33 cellular contexts compared by ENCODE assay signal in genomic region chr17:82432017-82432416, GRCh38.
"Had no signal": no experiment of that assay in that cellular context is flagged by ENCODE, and none has a peak within 500 bp of the region (broad histone marks: within the 10 kb centered on the region; RNA-seq: fewer than 3 reads in every experiment).

No MANE protein-coding gene starts in this region.

- FAIRE-seq: endometrium, frontal cortex, islet of Langerhans, pancreas had no signal

- H3K4me1 ChIP-seq: breast epithelium, left ventricle myocardium inferior, prostate gland, upper lobe of left lung had no signal

- H3K36me3 ChIP-seq: breast epithelium, pancreas, prostate gland had no signal

- H3K9me3 Mint-ChIP-seq: activated CD4-positive, alpha-beta memory T cell treated with anti-CD3 and anti-CD28 coated beads for 36 hours; activated CD4-positive, alpha-beta T cell treated with anti-CD3 and anti-CD28 coated beads, Interleukin-2, amount 10 ng/mL, durations not matched to agents 24 days and 14 days; activated naive CD8-positive, alpha-beta T cell treated with anti-CD3 and anti-CD28 coated beads, Interleukin-2, amount 50 U/mL, for 24 hours; activated T-cell treated with anti-CD3 and anti-CD28 coated beads, Interleukin-2, amount 50 U/mL, for 24 hours; dendritic cell treated with granulocyte-macrophage colony-stimulating factor and Interleukin-4, amounts not matched to agents 40 ng/mL and 50 ng/mL, for 4 days; stimulated activated effector memory CD8-positive, alpha-beta T cell treated with anti-CD3 and anti-CD28 coated beads, Interleukin-12 subunit alpha, Interleukin-12 subunit beta, amount 100 ng/mL, for 72 hours; stimulated activated naive CD8-positive, alpha-beta T cell treated with anti-CD3 and anti-CD28 coated beads, Interleukin-15, amount 100 ng/mL, for 72 hours had no signal

- H3K9me3 ChIP-seq: breast epithelium, left ventricle myocardium inferior, mucosa of descending colon, pancreas, prostate gland, upper lobe of left lung had no signal

- H3K27ac Mint-ChIP-seq: activated CD4-positive, alpha-beta memory T cell treated with anti-CD3 and anti-CD28 coated beads for 36 hours; activated CD4-positive, alpha-beta T cell treated with anti-CD3 and anti-CD28 coated beads, Interleukin-2, amount 10 ng/mL, durations not matched to agents 24 days and 14 days; activated naive CD8-positive, alpha-beta T cell treated with anti-CD3 and anti-CD28 coated beads, Interleukin-2, amount 50 U/mL, for 24 hours; activated T-cell treated with anti-CD3 and anti-CD28 coated beads, Interleukin-2, amount 50 U/mL, for 24 hours; stimulated activated effector memory CD8-positive, alpha-beta T cell treated with anti-CD3 and anti-CD28 coated beads, Interleukin-12 subunit alpha, Interleukin-12 subunit beta, amount 100 ng/mL, for 72 hours had no signal

- H3K27ac ChIP-seq: breast epithelium, epithelial cell of prostate, left ventricle myocardium inferior, pancreas, prostate gland, skin epidermis, upper lobe of left lung had no signal

- ATAC-seq: activated CD4-positive, CD25-positive, alpha-beta regulatory T cell treated with anti-CD3 and anti-CD28 coated beads, Interleukin-2, amount 50 U/mL, for 24 hours; activated naive CD8-positive, alpha-beta T cell treated with anti-CD3 and anti-CD28 coated beads, Interleukin-2, amount 50 U/mL, for 24 hours; mucosa of descending colon; pancreas; sciatic nerve; stimulated activated effector memory CD8-positive, alpha-beta T cell treated with anti-CD3 and anti-CD28 coated beads, Interleukin-12 subunit alpha, Interleukin-12 subunit beta, amount 100 ng/mL, for 72 hours; stimulated activated naive CD8-positive, alpha-beta T cell treated with anti-CD3 and anti-CD28 coated beads, Interleukin-15, amount 100 ng/mL, for 72 hours had no signal

- H3K4me3 ChIP-seq: breast epithelium, left ventricle myocardium inferior, lung, mucosa of descending colon, pancreas, prostate gland, skin epidermis, upper lobe of left lung had no signal

- H3K27me3 ChIP-seq: breast epithelium, pancreas, upper lobe of left lung had no signal

- DNase-seq: activated CD4-positive, alpha-beta memory T cell treated with anti-CD3 and anti-CD28 coated beads for 36 hours; activated CD4-positive, alpha-beta T cell treated with anti-CD3 and anti-CD28 coated beads, Interleukin-2, amount 10 ng/mL, durations not matched to agents 24 days and 14 days; activated CD8-positive, alpha-beta memory T cell treated with anti-CD3 and anti-CD28 coated beads, Interleukin-2, amount 50 U/mL, for 4 hours; activated gamma-delta T cell treated with Interleukin-2 at 50 U/mL for 16 hours; activated naive CD4-positive, alpha-beta T cell treated with anti-CD3 and anti-CD28 coated beads, Interleukin-2, amount 50 U/mL, for 16 hours; activated naive CD8-positive, alpha-beta T cell treated with anti-CD3 and anti-CD28 coated beads, Interleukin-2, amount 50 U/mL, for 24 hours; activated T-cell treated with anti-CD3 and anti-CD28 coated beads, Interleukin-2, amount 50 U/mL, for 24 hours; amygdala; central memory CD4-positive, alpha-beta T cell; effector CD4-positive, alpha-beta T cell; left ventricle myocardium inferior; mesendoderm; mucosa of descending colon; nucleus accumbens; retina; stimulated activated CD4-positive, alpha-beta T cell treated with anti-CD3 and anti-CD28 coated beads, Interleukin-12 subunit alpha, Interleukin-12 subunit beta, amount 100 ng/mL, for 4 hours; stimulated activated CD4-positive, alpha-beta T cell treated with anti-CD3 and anti-CD28 coated beads, Interleukin-4, amount 100 ng/mL, for 24 hours; stimulated activated naive CD8-positive, alpha-beta T cell treated with anti-CD3 and anti-CD28 coated beads, Interleukin-15, amount 100 ng/mL, for 72 hours; substantia nigra had no signal

- H3K27me3 Mint-ChIP-seq: activated CD4-positive, alpha-beta memory T cell treated with anti-CD3 and anti-CD28 coated beads for 36 hours; activated CD4-positive, alpha-beta T cell treated with anti-CD3 and anti-CD28 coated beads, Interleukin-2, amount 10 ng/mL, durations not matched to agents 24 days and 14 days; activated naive CD8-positive, alpha-beta T cell treated with anti-CD3 and anti-CD28 coated beads, Interleukin-2, amount 50 U/mL, for 24 hours; activated T-cell treated with anti-CD3 and anti-CD28 coated beads, Interleukin-2, amount 50 U/mL, for 24 hours; dendritic cell treated with granulocyte-macrophage colony-stimulating factor and Interleukin-4, amounts not matched to agents 40 ng/mL and 50 ng/mL, for 4 days; stimulated activated naive CD8-positive, alpha-beta T cell treated with anti-CD3 and anti-CD28 coated beads, Interleukin-15, amount 100 ng/mL, for 72 hours had no signal

- H3K4me3 Mint-ChIP-seq: activated CD4-positive, alpha-beta memory T cell treated with anti-CD3 and anti-CD28 coated beads for 36 hours; activated CD4-positive, alpha-beta T cell treated with anti-CD3 and anti-CD28 coated beads, Interleukin-2, amount 10 ng/mL, durations not matched to agents 24 days and 14 days; activated naive CD8-positive, alpha-beta T cell treated with anti-CD3 and anti-CD28 coated beads, Interleukin-2, amount 50 U/mL, for 24 hours; activated T-cell treated with anti-CD3 and anti-CD28 coated beads, Interleukin-2, amount 50 U/mL, for 24 hours; dendritic cell treated with granulocyte-macrophage colony-stimulating factor and Interleukin-4, amounts not matched to agents 40 ng/mL and 50 ng/mL, for 4 days; stimulated activated effector memory CD8-positive, alpha-beta T cell treated with anti-CD3 and anti-CD28 coated beads, Interleukin-12 subunit alpha, Interleukin-12 subunit beta, amount 100 ng/mL, for 72 hours; stimulated activated naive CD8-positive, alpha-beta T cell treated with anti-CD3 and anti-CD28 coated beads, Interleukin-15, amount 100 ng/mL, for 72 hours had no signal
